8 cellular contexts compared by ENCODE assay signal in the genomic region with DNA sequence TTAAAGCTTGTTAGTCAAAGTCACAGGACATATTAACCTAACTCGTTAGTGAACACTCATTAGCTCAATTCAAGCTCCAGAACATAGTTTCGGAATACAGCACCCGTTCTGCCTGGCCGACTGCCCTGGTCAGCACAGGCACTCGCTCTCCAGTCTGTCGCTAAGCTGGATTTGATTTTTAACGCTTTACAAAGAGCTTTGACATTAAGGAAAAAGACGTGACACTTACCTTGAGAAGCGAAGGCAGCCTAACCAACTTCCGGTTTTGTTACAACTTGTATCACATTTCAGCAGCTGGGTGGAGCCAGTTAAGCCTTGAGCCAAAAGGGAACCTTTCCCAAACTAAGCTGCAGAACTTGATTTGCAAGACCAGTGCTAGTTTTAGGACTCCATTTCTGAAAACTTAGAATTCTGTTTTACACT. TPM values are rescaled to one million over a fixed set of nuclear protein-coding genes. Genes with fewer than 3 reads are reported as not detected.
DNase-seq lines count a peak whose midpoint lies in the region; ATAC-seq and TF ChIP-seq lines count a peak whose summit lies in the region.

A gene with protein sequence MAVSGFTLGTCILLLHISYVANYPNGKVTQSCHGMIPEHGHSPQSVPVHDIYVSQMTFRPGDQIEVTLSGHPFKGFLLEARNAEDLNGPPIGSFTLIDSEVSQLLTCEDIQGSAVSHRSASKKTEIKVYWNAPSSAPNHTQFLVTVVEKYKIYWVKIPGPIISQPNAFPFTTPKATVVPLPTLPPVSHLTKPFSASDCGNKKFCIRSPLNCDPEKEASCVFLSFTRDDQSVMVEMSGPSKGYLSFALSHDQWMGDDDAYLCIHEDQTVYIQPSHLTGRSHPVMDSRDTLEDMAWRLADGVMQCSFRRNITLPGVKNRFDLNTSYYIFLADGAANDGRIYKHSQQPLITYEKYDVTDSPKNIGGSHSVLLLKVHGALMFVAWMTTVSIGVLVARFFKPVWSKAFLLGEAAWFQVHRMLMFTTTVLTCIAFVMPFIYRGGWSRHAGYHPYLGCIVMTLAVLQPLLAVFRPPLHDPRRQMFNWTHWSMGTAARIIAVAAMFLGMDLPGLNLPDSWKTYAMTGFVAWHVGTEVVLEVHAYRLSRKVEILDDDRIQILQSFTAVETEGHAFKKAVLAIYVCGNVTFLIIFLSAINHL (minus strand): TSS at position 258 of the 423 bp plus-strand sequence. CDS start 17,867 bp downstream, outside the sequence.

- peak; percentile 92 for DNase-seq in DMS53 (lab: John Stamatoyannopoulos, UW)
- DNase-seq in NCI-H524 treated with DMSO at 0.1 percent for 48 hours (lab: John Stamatoyannopoulos, UW) = peak; percentile 62
- DNase-seq in activated CD8-positive, alpha-beta memory T cell treated with anti-CD3 and anti-CD28 coated beads for 24 hours = peak; percentile 64
- DNase-seq in fibroblast of mammary gland (ENCODE audit: low read depth) = peak; percentile 71
- peak; percentile 35 for DNase-seq in naive B cell
- DNase-seq in aorta = peak; percentile 64 to 74

- H3K27me3 Mint-ChIP-seq in naive B cell = peaks cover 0 to 23% (median 13%) of the 10 kb centered on the region in 3 donors

- peak within 1 kb of the TSS; percentile 87 to 99 (median 94) for H3K4me3 Mint-ChIP-seq in naive B cell

- ATAC-seq in GM19395 (IDR thresholded peaks at IDR 0.05; ENCODE audit: unreplicated experiment) (peak; percentile 95), HG03442 (IDR thresholded peaks at IDR 0.05; ENCODE audit: unreplicated experiment) (peak; percentile 95), naive B cell (ENCODE audit: low read depth in 2 of 2) (peak; percentile 87 to 92), aorta (ENCODE audit: low FRiP score) (peak; percentile 77)

- peak within 1 kb of the TSS in 5 of 6 donors; percentile 67 to 98 (median 95) for H3K27ac Mint-ChIP-seq in naive B cell

- H3K9me3 Mint-ChIP-seq in naive B cell = no peaks in the 10 kb centered on the region

- no peak for TF ChIP-seq CTCF in fibroblast of mammary gland (conservative IDR thresholded peaks at IDR 0.05; ENCODE audit: control insufficient read depth, insufficient read depth, low read depth, low read length)

- 0 to 1% methylated on average over 10 of the region's 10 CpGs for WGBS in aorta, 2 donors

- intact Hi-C loops in aorta (cut with DNase I) = no loop called here

- H3K4me1 ChIP-seq in aorta (ENCODE audit: control insufficient read depth in 1 of 2, insufficient read depth in 2 of 2, low read length in 2 of 2) = peaks cover 3 to 18% of the 10 kb centered on the region in 2 donors

- no peaks in the 10 kb centered on the region for H3K9me3 ChIP-seq in aorta (ENCODE audit: control insufficient read depth, low read length)

- no peaks in the 10 kb centered on the region for H3K36me3 ChIP-seq in aorta (ENCODE audit: control insufficient read depth in 1 of 2, insufficient read depth in 2 of 2, low read length in 1 of 2)

- peak within 1 kb of the TSS; percentile 43 to 95 for H3K27ac ChIP-seq in aorta (ENCODE audit: low read depth in 1 of 2, low read length in 2 of 2)

- H3K4me3 ChIP-seq in fibroblast of mammary gland (ENCODE audit: control insufficient read depth, low read depth, low read length) (peak within 1 kb of the TSS; percentile 71), aorta (ENCODE audit: low read length in 2 of 2) (peak within 1 kb of the TSS; percentile 84 to 97)

- no peaks in the 10 kb centered on the region for H3K36me3 Mint-ChIP-seq in naive B cell

- peaks cover 0 to 10% (median 7%) of the 10 kb centered on the region in 3 donors for H3K4me1 Mint-ChIP-seq in naive B cell

- H3K27me3 ChIP-seq in aorta (ENCODE audit: control insufficient read depth in 1 of 2, insufficient read depth in 2 of 2, low read length in 1 of 2) = no peaks in the 10 kb centered on the region

RNA-seq across cellular contexts. Expression of the gene that starts here (rescaled TPM):
- 1 to 10 TPM in 1 of 6 donors, under 1 TPM in 2, not detected in 3; 0.11 to 1.5 (median 0.13) TPM for polyA plus RNA-seq in naive B cell (ENCODE audit: low read depth in 6 of 6)
- 1 to 10 TPM; 6.7 to 9.2 TPM for total RNA-seq in aorta
- polyA plus RNA-seq in aorta = 1 to 10 TPM; 1.9 to 2.0 TPM

Comparison
In these comparisons a context has a peak if more than half of its experiments do, and no peak if none do; other contexts are left out.
1. Peak in every context shown above with its lines: DNase-seq, ATAC-seq, H3K4me3 ChIP-seq and H3K27ac ChIP-seq.
2. DNase-seq: peak in every context shown above with its lines; median percentile 92 in DMS53; 71 in fibroblast of mammary gland; 69 in aorta; 64 in activated CD8-positive, alpha-beta memory T cell treated with anti-CD3 and anti-CD28 coated beads for 24 hours; 62 in NCI-H524 treated with DMSO at 0.1 percent for 48 hours; 35 in naive B cell.